ENCODE assay signal across 23 cellular contexts in the genomic region with DNA sequence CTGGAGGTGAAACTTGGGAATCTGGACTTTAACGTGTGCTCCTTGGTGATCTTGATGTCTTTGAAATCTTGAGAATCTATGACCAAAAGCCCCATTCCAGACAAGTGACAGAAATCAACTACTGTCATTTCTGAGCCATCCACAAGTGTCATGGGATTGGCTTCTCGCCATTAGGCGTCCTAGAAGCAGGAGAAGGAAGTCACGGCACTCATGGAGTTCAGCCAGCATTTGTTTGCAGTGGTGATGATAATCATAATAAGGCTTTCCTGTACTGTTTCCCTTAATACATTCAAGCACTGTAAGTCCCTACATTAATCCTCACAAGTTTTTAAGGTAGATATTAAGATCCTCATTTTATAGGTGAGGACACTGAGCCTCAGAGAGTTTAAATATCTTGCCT. TPM values are rescaled to one million over a fixed set of nuclear protein-coding genes. Genes with fewer than 3 reads are reported as not detected.
"Had no signal": no experiment of that assay in that cellular context is flagged by ENCODE, and none has a peak within 500 bp of the region (broad histone marks: within the 10 kb centered on the region; RNA-seq: fewer than 3 reads in every experiment).

No MANE protein-coding gene starts in this region.

- H3K27me3 ChIP-seq: esophagus muscularis mucosa, gastroesophageal sphincter, suprapubic skin had no signal

- H3K27ac Mint-ChIP-seq: activated naive CD4-positive, alpha-beta T cell treated with anti-CD3 and anti-CD28 coated beads, Interleukin-2, amount 10 ng/mL, durations not matched to agents 7 days and 5 days; activated naive CD8-positive, alpha-beta T cell treated with anti-CD3 and anti-CD28 coated beads, Interleukin-2, amount 50 U/mL, for 24 hours; nephron progenitor cell; stimulated activated naive CD8-positive, alpha-beta T cell treated with anti-CD3 and anti-CD28 coated beads, Interleukin-15, amount 100 ng/mL, for 72 hours; type B pancreatic cell had no signal

- H3K4me3 ChIP-seq: esophagus muscularis mucosa, gastroesophageal sphincter, heart right ventricle, lower lobe of right lung, suprapubic skin had no signal

- DNase-seq: activated CD4-positive, alpha-beta T cell treated with anti-CD3 and anti-CD28 coated beads, Interleukin-2, amount 50 U/mL, for 1 hour; activated CD4-positive, CD25-positive, alpha-beta regulatory T cell treated with anti-CD3 and anti-CD28 coated beads, Interleukin-2, amount 50 U/mL, for 72 hours; activated CD8-positive, alpha-beta memory T cell treated with anti-CD3 and anti-CD28 coated beads, Interleukin-2, amount 50 U/mL, for 4 hours; activated effector memory CD4-positive, alpha-beta T cell treated with Interleukin-2 at 50 U/mL for 16 hours; activated naive CD4-positive, alpha-beta T cell treated with anti-CD3 and anti-CD28 coated beads, Interleukin-2, amount 10 ng/mL, durations not matched to agents 7 days and 5 days; activated naive CD8-positive, alpha-beta T cell treated with anti-CD3 and anti-CD28 coated beads, Interleukin-2, amount 50 U/mL, for 24 hours; activated T-cell treated with anti-CD3 and anti-CD28 coated beads, Interleukin-2, amount 50 U/mL, for 4 hours; anterior cingulate cortex; cortex of kidney; effector CD4-positive, alpha-beta T cell; heart right ventricle; kidney glomerular epithelial cell; lower lobe of right lung; nephron progenitor cell; nucleus accumbens; SK-N-SH; stimulated activated naive CD8-positive, alpha-beta T cell treated with anti-CD3 and anti-CD28 coated beads, Interleukin-15, amount 100 ng/mL, for 72 hours; T-helper 9 cell had no signal

- H3K4me3 Mint-ChIP-seq: activated naive CD4-positive, alpha-beta T cell treated with anti-CD3 and anti-CD28 coated beads, Interleukin-2, amount 10 ng/mL, durations not matched to agents 7 days and 5 days; activated naive CD8-positive, alpha-beta T cell treated with anti-CD3 and anti-CD28 coated beads, Interleukin-2, amount 50 U/mL, for 24 hours; activated T-cell treated with anti-CD3 and anti-CD28 coated beads, Interleukin-2, amount 50 U/mL, for 4 hours; nephron progenitor cell; stimulated activated naive CD8-positive, alpha-beta T cell treated with anti-CD3 and anti-CD28 coated beads, Interleukin-15, amount 100 ng/mL, for 72 hours; type B pancreatic cell had no signal

- H3K4me1 ChIP-seq: gastroesophageal sphincter, lower lobe of right lung, suprapubic skin had no signal

- H3K27me3 Mint-ChIP-seq: activated naive CD4-positive, alpha-beta T cell treated with anti-CD3 and anti-CD28 coated beads, Interleukin-2, amount 10 ng/mL, durations not matched to agents 7 days and 5 days; activated naive CD8-positive, alpha-beta T cell treated with anti-CD3 and anti-CD28 coated beads, Interleukin-2, amount 50 U/mL, for 24 hours; stimulated activated naive CD8-positive, alpha-beta T cell treated with anti-CD3 and anti-CD28 coated beads, Interleukin-15, amount 100 ng/mL, for 72 hours had no signal

- H3K4me2 ChIP-seq: SK-N-SH had no signal

- ATAC-seq: activated naive CD8-positive, alpha-beta T cell treated with anti-CD3 and anti-CD28 coated beads, Interleukin-2, amount 50 U/mL, for 24 hours; activated T-cell treated with anti-CD3 and anti-CD28 coated beads, Interleukin-2, amount 50 U/mL, for 4 hours; gastroesophageal sphincter; lower lobe of right lung; stimulated activated naive CD8-positive, alpha-beta T cell treated with anti-CD3 and anti-CD28 coated beads, Interleukin-15, amount 100 ng/mL, for 72 hours had no signal

- H3K27ac ChIP-seq: esophagus muscularis mucosa, gastroesophageal sphincter, heart right ventricle, lower lobe of right lung, suprapubic skin had no signal

- H3K9me3 Mint-ChIP-seq: activated naive CD4-positive, alpha-beta T cell treated with anti-CD3 and anti-CD28 coated beads, Interleukin-2, amount 10 ng/mL, durations not matched to agents 7 days and 5 days; activated naive CD8-positive, alpha-beta T cell treated with anti-CD3 and anti-CD28 coated beads, Interleukin-2, amount 50 U/mL, for 24 hours; activated T-cell treated with anti-CD3 and anti-CD28 coated beads, Interleukin-2, amount 50 U/mL, for 4 hours; nephron progenitor cell; stimulated activated naive CD8-positive, alpha-beta T cell treated with anti-CD3 and anti-CD28 coated beads, Interleukin-15, amount 100 ng/mL, for 72 hours had no signal

- H3K9me2 ChIP-seq: SK-N-SH had no signal

- H3K9ac ChIP-seq: SK-N-SH had no signal

- H3K36me3 ChIP-seq: esophagus muscularis mucosa, gastroesophageal sphincter, heart right ventricle, lower lobe of right lung, suprapubic skin had no signal

- H3K9me3 ChIP-seq: esophagus muscularis mucosa, gastroesophageal sphincter, heart right ventricle, lower lobe of right lung, SK-N-SH, suprapubic skin had no signal

- H3K36me3 Mint-ChIP-seq: type B pancreatic cell had no signal

- H3K4me1 Mint-ChIP-seq: nephron progenitor cell; stimulated activated naive CD8-positive, alpha-beta T cell treated with anti-CD3 and anti-CD28 coated beads, Interleukin-15, amount 100 ng/mL, for 72 hours had no signal

RNA-seq across cellular contexts. Expression of gene SELP, which starts 55.6 kb away (rescaled TPM):
- total RNA-seq: renal cortical epithelial cell had no signal
- polyA plus RNA-seq: SK-N-SH had no signal
